12 cellular contexts compared by ENCODE assay signal in genomic region chr2:198615972-198616371, GRCh38.
DNase-seq lines count a peak whose midpoint lies in the region; ATAC-seq and TF ChIP-seq lines count a peak whose summit lies in the region.
"Had no signal": no experiment of that assay in that cellular context is flagged by ENCODE, and none has a peak within 500 bp of the region (broad histone marks: within the 10 kb centered on the region; RNA-seq: fewer than 3 reads in every experiment).

No MANE protein-coding gene starts in this region.

- 0 out of 2 replicates have a peak overlapping the region, but pooled peaks have one; percentile 11 for H3K27ac ChIP-seq in GM23248
- no peak overlapping the region for H3K27ac ChIP-seq in OCI-LY7 (ENCODE audit: low read depth, low read length, poor library complexity, severe bottlenecking)

- H3K79me2 ChIP-seq in GM23248 (ENCODE audit: insufficient read depth) (no peaks in the 10 kb centered on the region), OCI-LY7 (ENCODE audit: insufficient read depth, low read depth, low read length) (no peaks in the 10 kb centered on the region)

- H3K4me2 ChIP-seq in GM23248 (ENCODE audit: unreplicated experiment) = peak overlapping the region; percentile 58
- H3K4me2 ChIP-seq in OCI-LY7 (ENCODE audit: low read length) = peak overlapping the region; percentile 56

- H3K9me2 ChIP-seq in GM23248 (ENCODE audit: insufficient read depth) (no peaks in the 10 kb centered on the region), OCI-LY7 (ENCODE audit: insufficient read depth, low read length) (no peaks in the 10 kb centered on the region)

- no peaks in the 10 kb centered on the region for H3K36me3 ChIP-seq in GM23248 (ENCODE audit: low read depth)
- H3K36me3 ChIP-seq in OCI-LY7 (ENCODE audit: insufficient read depth, low read length) = 0 out of 2 replicates have a peak, but pooled peaks cover 5% of the 10 kb centered on the region
- H3K36me3 ChIP-seq in kidney epithelial cell (ENCODE audit: control insufficient read depth, insufficient read depth, low read length) = no peaks in the 10 kb centered on the region

- no peaks in the 10 kb centered on the region for H4K20me1 ChIP-seq in GM23248 (ENCODE audit: insufficient read depth)
- H4K20me1 ChIP-seq in OCI-LY7 (ENCODE audit: insufficient read depth, low read length) = no peaks in the 10 kb centered on the region

- H3K9me3 ChIP-seq in GM23248 (ENCODE audit: low read depth) (no peaks in the 10 kb centered on the region), OCI-LY7 (ENCODE audit: low read length) (peaks cover 8% of the 10 kb centered on the region; the same call in 1 of the 2 replicates)

- no peaks in the 10 kb centered on the region for H3K27me3 ChIP-seq in GM23248 (replicated peaks; ENCODE audit: insufficient read depth)
- no peaks in the 10 kb centered on the region for H3K27me3 ChIP-seq in kidney epithelial cell (ENCODE audit: control insufficient read depth, insufficient read depth, low read length)

- no peaks in the 10 kb centered on the region; the same call in 1 of the 2 replicates for H3K4me1 ChIP-seq in GM23248 (ENCODE audit: insufficient read depth)
- peaks cover 4% of the 10 kb centered on the region for H3K4me1 ChIP-seq in OCI-LY7 (ENCODE audit: insufficient read depth, low read length, poor library complexity, severe bottlenecking)

- intact Hi-C loops in OCI-LY7 (cut with micrococcal nuclease; ENCODE audit: unreplicated experiment) = no loop called here

- H3K9ac ChIP-seq in GM23248 = 0 out of 2 replicates have a peak overlapping the region, but pooled peaks have one; percentile 2

- WGBS in GM23248 (ENCODE audit: low coverage in 1 of 2, low lambda C conversion rate in 2 of 2, missing lambda C conversion rate in 2 of 2), 2 experiments = 52 to 56% methylated on average over 4 of the region's 4 CpGs

- CTCF ChIA-PET in OCI-LY7 (lab: Charles Lee; ENCODE audit: unreplicated experiment) = no interaction called here

- no peak for ATAC-seq in GM19328 (IDR thresholded peaks at IDR 0.05; ENCODE audit: unreplicated experiment)
- ATAC-seq: activated CD8-positive, alpha-beta memory T cell treated with anti-CD3 and anti-CD28 coated beads, Interleukin-2, amount 10 ng/mL, durations not matched to agents 7 days and 5 days; stimulated activated memory B cell treated with anti-CD40 and anti-IgM and Interleukin-4, amounts not matched to agents 10 μg/mL and 1 μg/mL and 100 μg/mL, for 72 hours had no signal

- DNase-seq in A172 (ENCODE audit: low spot score) (peak; percentile 38), GM23248 (peak; percentile 34), OCI-LY7 (ENCODE audit: low spot score) (peak; percentile 36), kidney epithelial cell (ENCODE audit: low read depth) (peak; percentile 4), NCI-H187 treated with DMSO at 0.1 percent for 48 hours (lab: John Stamatoyannopoulos, UW) (no peak), GM10266 (ENCODE audit: extremely low spot score) (no peak)
- no peak for DNase-seq in activated naive CD4-positive, alpha-beta T cell treated with anti-CD3 and anti-CD28 coated beads, Interleukin-2, amount 50 U/mL, for 16 hours
- DNase-seq: activated CD8-positive, alpha-beta memory T cell treated with anti-CD3 and anti-CD28 coated beads, Interleukin-2, amount 10 ng/mL, durations not matched to agents 7 days and 5 days; endodermal cell; naive B cell had no signal

- H2AFZ ChIP-seq in GM23248 (peak overlapping the region; percentile 50), OCI-LY7 (ENCODE audit: low read length) (peak overlapping the region; percentile 93)

- POLR2A ChIA-PET in OCI-LY7 (lab: Charles Lee) = no interaction called here

- TF ChIP-seq CTCF in OCI-LY7 (conservative IDR thresholded peaks at IDR 0.05; ENCODE audit: low read length) = no peak
- no peak for TF ChIP-seq CTCF in kidney epithelial cell (IDR thresholded peaks at IDR 0.05; ENCODE audit: insufficient read depth, low read length, poor library complexity, severe bottlenecking)
- no peak for TF ChIP-seq CTCF in GM10266 (IDR thresholded peaks at IDR 0.05; ENCODE audit: control insufficient read depth, insufficient read depth, low read depth, missing control alignments)

- no peaks in the 10 kb centered on the region for H3F3A ChIP-seq in GM23248 (ENCODE audit: insufficient read depth)

- H3K4me3 ChIP-seq in GM23248 = peak overlapping the region; percentile 52
- H3K4me3 ChIP-seq in OCI-LY7 (ENCODE audit: low read depth, low read length, poor library complexity, severe bottlenecking) = peak overlapping the region; percentile 42
- H3K4me3 ChIP-seq in kidney epithelial cell (ENCODE audit: low read depth, low read length) = no peak overlapping the region

- BruUV-seq in OCI-LY7 (replicated peaks; lab: Mats Ljungman, UMichigan) = no TSS peak

- in situ Hi-C loops in GM23248 (cut with MboI) = no loop called here

Comparison
In these comparisons a context has a peak if more than half of its experiments do, and no peak if none do; other contexts are left out.
1. DNase-seq: peak in A172 (single experiment), GM23248 (single experiment), OCI-LY7 (single experiment) and kidney epithelial cell (single experiment); none in NCI-H187 treated with DMSO at 0.1 percent for 48 hours (single experiment), GM10266 (single experiment) and activated naive CD4-positive, alpha-beta T cell treated with anti-CD3 and anti-CD28 coated beads, Interleukin-2, amount 50 U/mL, for 16 hours (single experiment).